ENCODE assay signal across 11 cellular contexts in the genomic region with DNA sequence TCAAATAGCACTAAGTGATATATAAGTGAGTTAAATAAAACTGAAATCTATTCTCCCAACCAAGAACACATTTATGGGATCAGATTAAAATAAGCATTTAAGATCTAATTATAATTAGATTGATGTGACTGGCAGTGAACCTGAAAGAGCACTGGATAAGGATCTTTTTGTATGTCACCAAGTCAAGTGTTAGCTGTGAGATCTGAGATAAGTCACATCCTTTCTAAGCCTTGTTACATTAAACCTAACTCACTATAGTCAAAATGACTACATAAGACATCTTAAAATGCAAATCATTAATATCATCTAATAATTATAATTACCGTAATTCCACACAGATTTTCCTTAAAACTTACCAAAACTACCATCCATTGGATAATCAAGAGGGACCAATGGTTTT. TPM values are rescaled to one million over a fixed set of nuclear protein-coding genes. Genes with fewer than 3 reads are reported as not detected.
DNase-seq lines count a peak whose midpoint lies in the region; FAIRE-seq and TF ChIP-seq lines count a peak whose summit lies in the region.
"Had no signal": no experiment of that assay in that cellular context is flagged by ENCODE, and none has a peak within 500 bp of the region (broad histone marks: within the 10 kb centered on the region; RNA-seq: fewer than 3 reads in every experiment).

No MANE protein-coding gene starts in this region.

- no peaks in the 10 kb centered on the region for H3K27me3 Mint-ChIP-seq in activated naive CD4-positive, alpha-beta T cell treated with anti-CD3 and anti-CD28 coated beads, Interleukin-2, amount 50 U/mL, for 24 hours

- H3K4me1 Mint-ChIP-seq in activated naive CD4-positive, alpha-beta T cell treated with anti-CD3 and anti-CD28 coated beads, Interleukin-2, amount 50 U/mL, for 24 hours: peaks cover 16% of the 10 kb centered on the region

- intact Hi-C loops in endothelial cell of umbilical vein (cut with micrococcal nuclease): loop anchor here (5.0 kb wide), 1 partner anchor 755 kb away; no protein-coding TSS in a partner anchor

- no peak overlapping the region for H3K27ac Mint-ChIP-seq in activated naive CD4-positive, alpha-beta T cell treated with anti-CD3 and anti-CD28 coated beads, Interleukin-2, amount 50 U/mL, for 24 hours

- H3K36me3 ChIP-seq in SJSA1 (peaks cover 65% of the 10 kb centered on the region), endothelial cell of umbilical vein (ENCODE audit: control insufficient read depth in 2 of 2, extremely low read depth in 1 of 2, insufficient read depth in 2 of 2, low read length in 2 of 2) (peaks cover 0 to 25% of the 10 kb centered on the region in 2 experiments), smooth muscle cell (ENCODE audit: low read depth) (no peaks in the 10 kb centered on the region)

- H3K9me3 ChIP-seq in SJSA1 (replicated peaks) (no peaks in the 10 kb centered on the region), endothelial cell of umbilical vein (replicated peaks; ENCODE audit: control insufficient read depth, insufficient read depth, low read length) (no peaks in the 10 kb centered on the region), smooth muscle cell (replicated peaks; ENCODE audit: low read depth) (no peaks in the 10 kb centered on the region)
- H3K9me3 ChIP-seq: gastroesophageal sphincter had no signal

- no peak for DNase-seq in activated naive CD4-positive, alpha-beta T cell treated with Interleukin-2 at 50 U/mL for 16 hours
- DNase-seq in SJSA1 (ENCODE audit: low read depth in 1 of 2, low spot score in 2 of 2): no peak
- no peak for DNase-seq in endothelial cell of umbilical vein (ENCODE audit: low read depth, low spot score)
- no peak for DNase-seq in smooth muscle cell (lab: John Stamatoyannopoulos, UW; ENCODE audit: unreplicated experiment)
- no peak for DNase-seq in NAMALWA (ENCODE audit: low spot score)
- DNase-seq in cerebellar cortex (ENCODE audit: low spot score): no peak
- no peak for DNase-seq in foreskin melanocyte
- DNase-seq: activated effector memory CD4-positive, alpha-beta T cell treated with Interleukin-2 at 50 U/mL for 16 hours had no signal

- H3K9me1 ChIP-seq in endothelial cell of umbilical vein (replicated peaks; ENCODE audit: control insufficient read depth, extremely low read depth, insufficient read depth, low read length): no peaks in the 10 kb centered on the region

- H4K20me1 ChIP-seq in endothelial cell of umbilical vein (replicated peaks; ENCODE audit: control insufficient read depth, extremely low read depth, insufficient read depth, low read length): no peaks in the 10 kb centered on the region
- H4K20me1 ChIP-seq in smooth muscle cell (ENCODE audit: low read depth): no peaks in the 10 kb centered on the region

- H3K4me1 ChIP-seq in SJSA1 (replicated peaks) (peaks cover 14% of the 10 kb centered on the region), endothelial cell of umbilical vein (ENCODE audit: control insufficient read depth, extremely low read depth, insufficient read depth, low read length) (peaks cover 27% of the 10 kb centered on the region), smooth muscle cell (ENCODE audit: low read depth) (peaks cover 20% of the 10 kb centered on the region)

- POLR2A ChIA-PET in endothelial cell of umbilical vein (lab: Charles Lee): no interaction called here

- H3K4me3 ChIP-seq in SJSA1 (peak overlapping the region; percentile 76), endothelial cell of umbilical vein (replicated peaks in 1 of 3; ENCODE audit: insufficient read depth in 1 of 3, low read depth in 1 of 3, low read length in 3 of 3) (peak overlapping the region; percentile 86 to 96 (median 86)), smooth muscle cell (peak overlapping the region; percentile 77)
- H3K4me3 ChIP-seq: gastroesophageal sphincter had no signal

- dilution Hi-C loops in endothelial cell of umbilical vein (cut with MboI; ENCODE audit: extremely low pct_ligation_motif_present, low sequenced_read_pairs): no loop called here

- no peak for FAIRE-seq in endothelial cell of umbilical vein (lab: Jason Lieb, UNC)

- no peaks in the 10 kb centered on the region for H3K27me3 ChIP-seq in SJSA1 (replicated peaks)
- no peaks in the 10 kb centered on the region for H3K27me3 ChIP-seq in endothelial cell of umbilical vein (ENCODE audit: control insufficient read depth in 2 of 2, insufficient read depth in 2 of 2, low read length in 2 of 2)
- H3K27me3 ChIP-seq in smooth muscle cell (ENCODE audit: low read depth): no peaks in the 10 kb centered on the region
- H3K27me3 ChIP-seq: gastroesophageal sphincter had no signal

- H3K9ac ChIP-seq in endothelial cell of umbilical vein (replicated peaks; ENCODE audit: extremely low read depth, insufficient read depth, low read length) (peak overlapping the region; percentile 71), smooth muscle cell (ENCODE audit: low read depth) (no peak overlapping the region)

- H2AFZ ChIP-seq in endothelial cell of umbilical vein (ENCODE audit: low read depth, low read length) (peak overlapping the region; percentile 85), smooth muscle cell (ENCODE audit: low read depth) (no peak overlapping the region)

- TF ChIP-seq CTCF in endothelial cell of umbilical vein (IDR thresholded peaks at IDR 0.05; ENCODE audit: extremely low read depth in 1 of 2, insufficient read depth in 1 of 2, low read depth in 1 of 2, low read length in 2 of 2) (no peak), smooth muscle cell (IDR thresholded peaks at IDR 0.05; ENCODE audit: borderline replicate concordance, insufficient read depth, poor library complexity, severe bottlenecking) (no peak)

- BruUV-seq in endothelial cell of umbilical vein (replicated peaks; lab: Mats Ljungman, UMichigan): no TSS peak

- CTCF ChIA-PET in endothelial cell of umbilical vein (lab: Charles Lee): interaction anchor here (0.6 to 1.3 kb wide), 7 partner anchors 11 to 756 kb away, joined by 3 to 5 read pairs (median 4); partner anchors contain the start of genes BBS7 and SMIM43

- H3K4me3 Mint-ChIP-seq in activated naive CD4-positive, alpha-beta T cell treated with anti-CD3 and anti-CD28 coated beads, Interleukin-2, amount 50 U/mL, for 24 hours: peak overlapping the region; percentile 88

- peak overlapping the region; percentile 85 for H3K27ac ChIP-seq in SJSA1
- no peak overlapping the region for H3K27ac ChIP-seq in endothelial cell of umbilical vein (ENCODE audit: insufficient read depth, low read depth, low read length)
- no peak overlapping the region for H3K27ac ChIP-seq in smooth muscle cell (ENCODE audit: low read depth)
- H3K27ac ChIP-seq: gastroesophageal sphincter had no signal

- H3K4me2 ChIP-seq in endothelial cell of umbilical vein (ENCODE audit: insufficient read depth, low read length) (peak overlapping the region; percentile 95), smooth muscle cell (peak overlapping the region; percentile 91)

- no peaks in the 10 kb centered on the region for H3F3A ChIP-seq in smooth muscle cell (ENCODE audit: low read depth)

- no peaks in the 10 kb centered on the region for H3K9me3 Mint-ChIP-seq in activated naive CD4-positive, alpha-beta T cell treated with anti-CD3 and anti-CD28 coated beads, Interleukin-2, amount 50 U/mL, for 24 hours

- peaks cover 55% of the 10 kb centered on the region for H3K79me2 ChIP-seq in endothelial cell of umbilical vein (ENCODE audit: control insufficient read depth, insufficient read depth, low read length)
- H3K79me2 ChIP-seq in smooth muscle cell (ENCODE audit: low read depth): peaks cover 28% of the 10 kb centered on the region

- TF ChIP-seq POLR2A in endothelial cell of umbilical vein (IDR thresholded peaks at IDR 0.05; ENCODE audit: low read depth, low read length): no peak

- H3K36me3 Mint-ChIP-seq in activated naive CD4-positive, alpha-beta T cell treated with anti-CD3 and anti-CD28 coated beads, Interleukin-2, amount 50 U/mL, for 24 hours: no peaks in the 10 kb centered on the region

- 93% methylated on average over 1 of the region's 1 CpG for WGBS in smooth muscle cell (ENCODE audit: low lambda C conversion rate)

RNA-seq across cellular contexts. Expression of gene CCNA2, which starts 1.6 kb away (rescaled TPM):
- 273 and 318 TPM in 2 replicates for total RNA-seq in SJSA1 (2014; rRNA removed; shearing (Covaris generic))
- total RNA-seq in endothelial cell of umbilical vein: 63.1 and 65.4 TPM in 2 replicates
- 23.3 and 23.7 TPM in 2 replicates for polyA plus RNA-seq in endothelial cell of umbilical vein
- polyA plus RNA-seq in endothelial cell of umbilical vein (2011; cell fraction: cytosol; rRNA removed): 40.7 and 43.4 TPM in 2 replicates
- polyA plus RNA-seq in endothelial cell of umbilical vein (2011; cell fraction: nucleus; rRNA removed): 20.2 and 30.0 TPM in 2 replicates
- 16.8 and 45.8 TPM in 2 replicates for polyA plus RNA-seq in endothelial cell of umbilical vein (2012)
- polyA minus RNA-seq in endothelial cell of umbilical vein: 25.1 and 29.4 TPM in 2 replicates
- polyA minus RNA-seq in endothelial cell of umbilical vein (2011; cell fraction: cytosol; rRNA and poly(A)+ RNA removed): 56.2 TPM
- 11.6 and 19.5 TPM in 2 replicates for polyA minus RNA-seq in endothelial cell of umbilical vein (2011; cell fraction: nucleus; rRNA and poly(A)+ RNA removed)
- total RNA-seq in smooth muscle cell: 21.4 and 22.5 TPM in 2 replicates
- 13.0 and 16.2 TPM in 2 replicates for polyA plus RNA-seq in smooth muscle cell

RNA-seq across cellular contexts. Expression of gene EXOSC9, which starts 20.9 kb away (rescaled TPM):
- total RNA-seq in SJSA1 (2014; rRNA removed; shearing (Covaris generic)): 93.3 and 134 TPM in 2 replicates
- total RNA-seq in endothelial cell of umbilical vein: 46.3 and 47.2 TPM in 2 replicates
- 14.1 and 19.0 TPM in 2 replicates for polyA plus RNA-seq in endothelial cell of umbilical vein
- 28.7 and 31.9 TPM in 2 replicates for polyA plus RNA-seq in endothelial cell of umbilical vein (2011; cell fraction: cytosol; rRNA removed)
- polyA plus RNA-seq in endothelial cell of umbilical vein (2011; cell fraction: nucleus; rRNA removed): 37.7 and 57.3 TPM in 2 replicates
- polyA plus RNA-seq in endothelial cell of umbilical vein (2012): 33.5 and 50.3 TPM in 2 replicates
- polyA minus RNA-seq in endothelial cell of umbilical vein: 37.0 and 40.5 TPM in 2 replicates
- polyA minus RNA-seq in endothelial cell of umbilical vein (2011; cell fraction: cytosol; rRNA and poly(A)+ RNA removed): 18.7 TPM
- 30.4 and 40.4 TPM in 2 replicates for polyA minus RNA-seq in endothelial cell of umbilical vein (2011; cell fraction: nucleus; rRNA and poly(A)+ RNA removed)
- 45.1 and 56.2 TPM in 2 replicates for total RNA-seq in smooth muscle cell
- 27.6 and 31.8 TPM in 2 replicates for polyA plus RNA-seq in smooth muscle cell

RNA-seq across cellular contexts. Expression of gene BBS7, which starts 48.2 kb away (rescaled TPM):
- total RNA-seq in SJSA1 (2014; rRNA removed; shearing (Covaris generic)): 18.8 and 33.2 TPM in 2 replicates
- total RNA-seq in endothelial cell of umbilical vein (20.0 and 22.2 TPM in 2 replicates), smooth muscle cell (16.7 and 26.4 TPM in 2 replicates)
- polyA plus RNA-seq in endothelial cell of umbilical vein (13.4 and 21.7 TPM in 2 replicates), smooth muscle cell (17.7 and 19.2 TPM in 2 replicates)
- 23.5 and 28.3 TPM in 2 replicates for polyA plus RNA-seq in endothelial cell of umbilical vein (2011; cell fraction: cytosol; rRNA removed)
- 21.9 and 26.3 TPM in 2 replicates for polyA plus RNA-seq in endothelial cell of umbilical vein (2011; cell fraction: nucleus; rRNA removed)
- 15.9 and 21.9 TPM in 2 replicates for polyA plus RNA-seq in endothelial cell of umbilical vein (2012)
- 9.0 and 13.7 TPM in 2 replicates for polyA minus RNA-seq in endothelial cell of umbilical vein
- polyA minus RNA-seq in endothelial cell of umbilical vein (2011; cell fraction: cytosol; rRNA and poly(A)+ RNA removed): 14.1 TPM
- polyA minus RNA-seq in endothelial cell of umbilical vein (2011; cell fraction: nucleus; rRNA and poly(A)+ RNA removed): 12.3 and 12.6 TPM in 2 replicates

RNA-seq across cellular contexts. Expression of gene SMIM43, which starts 57.1 kb away (rescaled TPM):
- total RNA-seq in SJSA1 (2014; rRNA removed; shearing (Covaris generic)): 0.26 TPM in 1 of 2 replicates, not detected in the other
- total RNA-seq in endothelial cell of umbilical vein (not detected in 2 replicates), smooth muscle cell (not detected in 2 replicates)
- polyA plus RNA-seq in endothelial cell of umbilical vein (0.08 and 0.18 TPM in 2 replicates), smooth muscle cell (not detected in 2 replicates)
- 0.04 and 0.10 TPM in 2 replicates for polyA plus RNA-seq in endothelial cell of umbilical vein (2011; cell fraction: cytosol; rRNA removed)
- polyA plus RNA-seq in endothelial cell of umbilical vein (2011; cell fraction: nucleus; rRNA removed): 0.20 and 0.45 TPM in 2 replicates
- 0.18 TPM in 1 of 2 replicates, not detected in the other for polyA plus RNA-seq in endothelial cell of umbilical vein (2012)
- not detected in 2 replicates for polyA minus RNA-seq in endothelial cell of umbilical vein
- polyA minus RNA-seq in endothelial cell of umbilical vein (2011; cell fraction: cytosol; rRNA and poly(A)+ RNA removed): not detected
- not detected in 2 replicates for polyA minus RNA-seq in endothelial cell of umbilical vein (2011; cell fraction: nucleus; rRNA and poly(A)+ RNA removed)
- total RNA-seq: SK-MEL-5 had no signal
